Comparison of ENCODE assay signal across 14 cellular contexts in the genomic region with DNA sequence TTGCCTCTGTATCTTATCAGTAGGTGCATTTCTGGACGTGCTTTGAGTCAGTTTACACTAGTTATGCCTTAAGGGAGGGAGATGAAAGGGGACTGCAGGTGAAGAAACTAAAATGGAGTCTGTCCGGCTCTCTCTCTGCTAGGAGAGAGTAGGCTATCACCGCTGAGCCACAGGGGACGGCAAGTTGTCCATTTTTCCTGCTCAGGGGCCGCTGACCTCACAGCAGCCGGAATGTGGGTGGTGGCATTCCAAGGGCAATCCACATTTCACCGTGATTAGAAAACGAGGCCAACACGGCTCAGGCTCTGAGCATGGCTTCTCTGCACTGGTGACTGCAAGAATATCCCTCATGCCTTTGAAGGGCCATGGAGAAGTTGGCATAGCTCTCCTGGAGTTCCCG. TPM values are rescaled to one million over a fixed set of nuclear protein-coding genes. Genes with fewer than 3 reads are reported as not detected.
DNase-seq lines count a peak whose midpoint lies in the region.
"Had no signal": no experiment of that assay in that cellular context is flagged by ENCODE, and none has a peak within 500 bp of the region (broad histone marks: within the 10 kb centered on the region; RNA-seq: fewer than 3 reads in every experiment).

No MANE protein-coding gene starts in this region.

- peak; percentile 60 for DNase-seq in ELR (ENCODE audit: low read depth)
- peak in 1 of 2 experiments; percentile 72 for DNase-seq in SJSA1 (ENCODE audit: low read depth in 1 of 2, low spot score in 2 of 2)
- DNase-seq in islet precursor cell: peak; percentile 87
- peak; percentile 18 for DNase-seq in retina
- no peak for DNase-seq in stimulated activated CD4-positive, alpha-beta T cell treated with anti-CD3 and anti-CD28 coated beads, Interleukin-1b, Interleukin-23, amount 100 ng/mL, for 48 hours
- no peak for DNase-seq in COLO668 (lab: John Stamatoyannopoulos, UW; ENCODE audit: unreplicated experiment)
- DNase-seq in NCI-H82 (lab: John Stamatoyannopoulos, UW): no peak
- DNase-seq in DMS 273 (lab: John Stamatoyannopoulos, UW; ENCODE audit: unreplicated experiment): no peak
- DNase-seq: activated CD4-positive, CD25-positive, alpha-beta regulatory T cell treated with anti-CD3 and anti-CD28 coated beads, Interleukin-2, amount 50 U/mL, for 72 hours; activated naive CD4-positive, alpha-beta T cell; CD4-positive, CD25-positive, alpha-beta regulatory T cell; stimulated activated CD4-positive, alpha-beta T cell treated with anti-CD3 and anti-CD28 coated beads, Interleukin-2, amount 100 ng/mL, for 48 hours had no signal

- peak overlapping the region; percentile 55 for H3K27ac ChIP-seq in SJSA1
- H3K27ac ChIP-seq: thoracic aorta had no signal

- H3K27me3 ChIP-seq in SJSA1 (replicated peaks): no peaks in the 10 kb centered on the region

- H3K4me1 ChIP-seq in SJSA1 (replicated peaks): peaks cover 56% of the 10 kb centered on the region

- no peaks in the 10 kb centered on the region for H3K9me3 ChIP-seq in SJSA1 (replicated peaks)
- H3K9me3 ChIP-seq: thoracic aorta had no signal

- no peak overlapping the region for H3K4me3 ChIP-seq in SJSA1
- H3K4me3 ChIP-seq: GM12878, thoracic aorta had no signal

- H3K36me3 ChIP-seq in SJSA1: no peaks in the 10 kb centered on the region
- H3K36me3 ChIP-seq: thoracic aorta had no signal

RNA-seq across cellular contexts. Expression of a gene that starts 19.0 kb away (rescaled TPM):
- total RNA-seq in SJSA1 (2014; rRNA removed; shearing (Covaris generic)): 19.5 and 21.2 TPM in 2 replicates

Comparison
In these comparisons a context has a peak if more than half of its experiments do, and no peak if none do; other contexts are left out.
1. DNase-seq: peak in ELR (single experiment), islet precursor cell (single experiment) and retina (single experiment); none in stimulated activated CD4-positive, alpha-beta T cell treated with anti-CD3 and anti-CD28 coated beads, Interleukin-1b, Interleukin-23, amount 100 ng/mL, for 48 hours (single experiment), COLO668 (single experiment), NCI-H82 (single experiment) and DMS 273 (single experiment).